Comparison of ENCODE assay signal across 10 cellular contexts in genomic region chr11:125224391-125225015, GRCh38. TPM values are rescaled to one million over a fixed set of nuclear protein-coding genes. Genes with fewer than 3 reads are reported as not detected.
DNase-seq lines count a peak whose midpoint lies in the region; ATAC-seq and TF ChIP-seq lines count a peak whose summit lies in the region.
"Had no signal": no experiment of that assay in that cellular context is flagged by ENCODE, and none has a peak within 500 bp of the region (broad histone marks: within the 10 kb centered on the region; RNA-seq: fewer than 3 reads in every experiment).

No MANE protein-coding gene starts in this region.

- H2AFZ ChIP-seq in hepatocyte: no peak overlapping the region

- H3K4me2 ChIP-seq in hepatocyte: no peak overlapping the region

- no peaks in the 10 kb centered on the region for H3K4me1 ChIP-seq in hepatocyte (ENCODE audit: insufficient read depth)
- peaks cover 0 to 11% (median 2%) of the 10 kb centered on the region in 4 donors for H3K4me1 ChIP-seq in stomach

- no peak for ATAC-seq in GM19397 (IDR thresholded peaks at IDR 0.05; ENCODE audit: unreplicated experiment)
- ATAC-seq in GM21367 (IDR thresholded peaks at IDR 0.05; ENCODE audit: unreplicated experiment): no peak

- intact Hi-C loops in stomach (cut with DNase I; ENCODE audit: low total_unique reads): no loop called here

- H3K9me3 ChIP-seq in hepatocyte (ENCODE audit: low read depth) (no peaks in the 10 kb centered on the region), stomach (no peaks in the 10 kb centered on the region)

- H3K36me3 ChIP-seq in hepatocyte (replicated peaks; ENCODE audit: insufficient read depth, low read depth): no peaks in the 10 kb centered on the region
- H3K36me3 ChIP-seq in stomach: no peaks in the 10 kb centered on the region

- H3K27ac ChIP-seq in hepatocyte (no peak overlapping the region), stomach (peak overlapping the region in 3 of 5 donors; percentile 9 to 31 (median 25))
- H3K27ac ChIP-seq: HL-60 had no signal

- WGBS in hepatocyte (ENCODE audit: low lambda C conversion rate, missing lambda C conversion rate): 58% methylated on average over 15 of the region's 15 CpGs
- 50 to 69% (median 57%) methylated on average over 14 to 15 of the region's 15 CpGs for WGBS in stomach, 5 donors

- TF ChIP-seq POLR2A in stomach (IDR thresholded peaks at IDR 0.05): no peak

- H3K9me2 ChIP-seq in hepatocyte (replicated peaks; ENCODE audit: insufficient read depth): no peaks in the 10 kb centered on the region

- no peaks in the 10 kb centered on the region for H3K79me2 ChIP-seq in hepatocyte

- peak; percentile 43 for TF ChIP-seq CTCF in astrocyte of the cerebellum (IDR thresholded peaks at IDR 0.05; ENCODE audit: low read depth, low read length, missing control alignments)
- TF ChIP-seq CTCF in hepatocyte (IDR thresholded peaks at IDR 0.05; ENCODE audit: poor library complexity): peak; percentile 34
- TF ChIP-seq CTCF in stomach (IDR thresholded peaks at IDR 0.05): peak in 2 of 7 experiments; percentile 17 to 27

- in situ Hi-C loops in astrocyte of the cerebellum (cut with HindIII; ENCODE audit: low sequenced_read_pairs): no loop called here

- DNase-seq in DMS53 (lab: John Stamatoyannopoulos, UW) (peak; percentile 18), DMS53 treated with DMSO at 0.1 percent for 48 hours (lab: John Stamatoyannopoulos, UW; ENCODE audit: unreplicated experiment) (no peak), astrocyte of the cerebellum (ENCODE audit: low read depth) (no peak), hepatocyte (ENCODE audit: low spot score) (peak; percentile 42), stomach (peak; percentile 40), NCI-H2227 (lab: John Stamatoyannopoulos, UW; ENCODE audit: unreplicated experiment) (no peak)
- DNase-seq: naive B cell had no signal

- H3K4me3 ChIP-seq in astrocyte of the cerebellum (ENCODE audit: low read depth, low read length): no peak overlapping the region
- H3K4me3 ChIP-seq in hepatocyte: no peak overlapping the region
- no peak overlapping the region for H3K4me3 ChIP-seq in stomach

- peaks cover 3% of the 10 kb centered on the region for H4K20me1 ChIP-seq in hepatocyte (ENCODE audit: insufficient read depth, poor library complexity, severe bottlenecking)

- no peak for TF ChIP-seq EP300 in stomach (IDR thresholded peaks at IDR 0.05)

- no peaks in the 10 kb centered on the region for H3K27me3 ChIP-seq in hepatocyte
- H3K27me3 ChIP-seq in stomach: no peaks in the 10 kb centered on the region

RNA-seq across cellular contexts. Expression of gene PKNOX2, which starts 60.0 kb away (rescaled TPM):
- total RNA-seq in hepatocyte (3.1 and 4.3 TPM in 2 replicates), stomach (1 to 10 TPM in 4 of 5 donors, not detected in 1; 1.3 to 4.9 (median 2.8) TPM)
- polyA plus RNA-seq in hepatocyte (2.1 and 3.0 TPM in 2 replicates), stomach (1 to 10 TPM in 2 of 3 donors, under 1 TPM in 1; 0.83 to 4.3 (median 2.1) TPM)

Comparison
In these comparisons a context has a peak if more than half of its experiments do, and no peak if none do; other contexts are left out.
1. DNase-seq: peak in DMS53 (single experiment), hepatocyte (single experiment) and stomach (single experiment); none in DMS53 treated with DMSO at 0.1 percent for 48 hours (single experiment), astrocyte of the cerebellum (single experiment) and NCI-H2227 (single experiment).